ENCODE assay signal across 9 cellular contexts in the genomic region with DNA sequence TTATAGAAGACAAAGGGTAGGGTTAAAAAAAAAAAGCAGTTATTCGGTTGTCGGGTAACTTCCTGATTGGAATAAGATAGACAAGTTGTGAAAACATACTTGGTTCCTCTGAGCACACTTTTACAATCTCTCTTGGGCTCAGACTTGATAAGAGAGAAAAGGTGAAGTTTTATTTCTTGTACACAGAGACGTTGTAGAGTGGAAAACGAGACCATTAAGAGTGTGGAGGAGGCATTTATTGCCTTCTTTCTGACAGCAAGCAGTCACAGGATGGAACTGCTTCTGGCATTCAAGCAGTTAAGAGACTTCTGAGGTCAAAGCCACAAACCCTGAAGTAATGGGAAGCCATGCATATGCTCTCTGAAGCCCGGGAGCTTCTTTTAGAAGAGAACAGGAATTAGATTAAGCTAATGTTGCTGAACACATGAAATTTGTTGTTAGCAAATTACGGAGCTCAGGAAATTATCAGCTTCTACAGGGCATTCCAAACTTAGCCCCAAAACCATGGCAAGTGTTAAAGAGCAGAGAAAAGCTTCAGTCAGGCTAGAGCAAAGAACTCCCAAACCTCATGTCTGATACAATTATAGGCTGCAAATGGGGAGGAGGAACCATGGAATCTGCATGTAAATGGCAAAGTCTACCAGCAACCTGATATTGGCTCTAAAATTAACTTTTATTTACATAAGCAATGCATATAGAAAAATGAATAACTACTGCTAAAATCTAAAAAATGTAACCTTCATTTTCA. TPM values are rescaled to one million over a fixed set of nuclear protein-coding genes. Genes with fewer than 3 reads are reported as not detected.
DNase-seq lines count a peak whose midpoint lies in the region; ATAC-seq and TF ChIP-seq lines count a peak whose summit lies in the region.
"Had no signal": no experiment of that assay in that cellular context is flagged by ENCODE, and none has a peak within 500 bp of the region (broad histone marks: within the 10 kb centered on the region; RNA-seq: fewer than 3 reads in every experiment).

No MANE protein-coding gene starts in this region.

- H3K36me3 Mint-ChIP-seq in immature natural killer cell: no peaks in the 10 kb centered on the region

- TF ChIP-seq CTCF in left ventricle myocardium inferior (IDR thresholded peaks at IDR 0.05; ENCODE audit: borderline replicate concordance) (no peak), right atrium auricular region (IDR thresholded peaks at IDR 0.05) (no peak), upper lobe of right lung (IDR thresholded peaks at IDR 0.05) (no peak), BE2C (IDR thresholded peaks at IDR 0.05; ENCODE audit: low read depth, low read length) (no peak)

- peak overlapping the region; percentile 57 for H3K27ac ChIP-seq in left ventricle myocardium inferior (replicated peaks)
- peak overlapping the region in 1 of 2 donors; percentile 33 for H3K27ac ChIP-seq in right atrium auricular region
- H3K27ac ChIP-seq in upper lobe of right lung: peak overlapping the region; percentile 61

- H3K9me3 Mint-ChIP-seq in immature natural killer cell: no peaks in the 10 kb centered on the region

- H3K27me3 ChIP-seq in left ventricle myocardium inferior (ENCODE audit: low read depth): no peaks in the 10 kb centered on the region
- H3K27me3 ChIP-seq in right atrium auricular region: no peaks in the 10 kb centered on the region
- no peaks in the 10 kb centered on the region for H3K27me3 ChIP-seq in upper lobe of right lung
- H3K27me3 ChIP-seq in BE2C: no peaks in the 10 kb centered on the region

- H3K4me1 Mint-ChIP-seq in immature natural killer cell: peaks cover 82 to 92% of the 10 kb centered on the region in 2 donors

- H3K4me1 ChIP-seq in left ventricle myocardium inferior (peaks cover 38% of the 10 kb centered on the region), right atrium auricular region (peaks cover 0 to 15% of the 10 kb centered on the region in 2 donors), upper lobe of right lung (peaks cover 26% of the 10 kb centered on the region), BE2C (peaks cover 14% of the 10 kb centered on the region)

- peak overlapping the region; percentile 76 to 91 (median 88) for H3K27ac Mint-ChIP-seq in immature natural killer cell

- peak; percentile 5 for ATAC-seq in upper lobe of right lung

- intact Hi-C loops in left ventricle myocardium inferior (cut with micrococcal nuclease): no loop called here
- intact Hi-C loops in upper lobe of right lung (cut with DNase I): no loop called here

- no peak overlapping the region for H3K4me3 ChIP-seq in left ventricle myocardium inferior
- no peak overlapping the region for H3K4me3 ChIP-seq in right atrium auricular region
- H3K4me3 ChIP-seq in upper lobe of right lung: no peak overlapping the region
- no peak overlapping the region for H3K4me3 ChIP-seq in BE2C (ENCODE audit: low read depth, low read length)

- H3K27me3 Mint-ChIP-seq in immature natural killer cell (ENCODE audit: low read depth in 3 of 3): peaks cover 0 to 6% (median 2%) of the 10 kb centered on the region in 3 donors

- H3K9me3 ChIP-seq in left ventricle myocardium inferior (replicated peaks) (no peaks in the 10 kb centered on the region), right atrium auricular region (no peaks in the 10 kb centered on the region), upper lobe of right lung (no peaks in the 10 kb centered on the region), BE2C (no peaks in the 10 kb centered on the region)

- H3K4me3 Mint-ChIP-seq in immature natural killer cell: peak overlapping the region; percentile 71 to 86 (median 78)

- DNase-seq in left ventricle myocardium inferior (no peak), right atrium auricular region (ENCODE audit: low spot score) (no peak), T-helper 22 cell (ENCODE audit: low read depth) (peak; percentile 7), immature natural killer cell (no peak), upper lobe of right lung (no peak), COR-L47 (lab: John Stamatoyannopoulos, UW) (no peak), BE2C (no peak), NCI-H2107 treated with DMSO at 0.1 percent for 48 hours (lab: John Stamatoyannopoulos, UW; ENCODE audit: unreplicated experiment) (no peak)
- DNase-seq: effector CD8-positive, alpha-beta T cell had no signal

- H3K36me3 ChIP-seq in left ventricle myocardium inferior: no peaks in the 10 kb centered on the region
- H3K36me3 ChIP-seq in right atrium auricular region: no peaks in the 10 kb centered on the region
- H3K36me3 ChIP-seq in upper lobe of right lung: no peaks in the 10 kb centered on the region
- H3K36me3 ChIP-seq in BE2C: no peaks in the 10 kb centered on the region

RNA-seq across cellular contexts. Expression of a gene that starts 26.0 kb away (rescaled TPM):
- total RNA-seq in left ventricle myocardium inferior: 54.9 TPM
- 100 to 1,000 TPM in 1 of 2 donors, 10 to 100 TPM in 1; 92.2 to 125 TPM for total RNA-seq in right atrium auricular region
- 100 to 1,000 TPM in 2 of 3 donors, 10 to 100 TPM in 1; 99.8 to 142 (median 126) TPM for polyA plus RNA-seq in immature natural killer cell
- 134 TPM for total RNA-seq in upper lobe of right lung
- 8.5 TPM for polyA plus RNA-seq in BE2C (2012; ENCODE audit: insufficient read depth, insufficient read length, low read depth)
